20 cellular contexts compared by ENCODE assay signal in the genomic region with DNA sequence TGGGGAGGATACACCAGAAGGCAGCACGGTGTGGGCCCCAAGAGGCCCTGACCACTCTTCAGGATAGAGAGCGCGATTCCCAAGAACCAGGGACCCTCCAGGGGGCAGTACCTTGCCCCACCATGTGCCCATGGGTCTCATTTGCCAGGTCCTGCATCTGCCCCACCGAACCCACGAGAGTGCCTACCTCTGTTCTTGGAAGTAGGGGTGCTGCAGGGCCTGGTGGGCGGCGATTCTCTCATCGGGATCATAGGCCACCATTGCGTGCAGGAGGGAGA.
"Had no signal": no experiment of that assay in that cellular context is flagged by ENCODE, and none has a peak within 500 bp of the region (broad histone marks: within the 10 kb centered on the region; RNA-seq: fewer than 3 reads in every experiment).

No MANE protein-coding gene starts in this region.

- ATAC-seq: activated T-cell treated with anti-CD3 and anti-CD28 coated beads, Interleukin-2, amount 50 U/mL, for 72 hours; Panc1; WTC11 had no signal

- H3K4me1 Mint-ChIP-seq: activated CD4-positive, alpha-beta memory T cell treated with anti-CD3 and anti-CD28 coated beads, Interleukin-2, amount 10 ng/mL, durations not matched to agents 7 days and 5 days; activated CD4-positive, alpha-beta T cell treated with anti-CD3 and anti-CD28 coated beads, Interleukin-2, amount 10 ng/mL, durations not matched to agents 7 days and 5 days; activated naive CD8-positive, alpha-beta T cell treated with anti-CD3 and anti-CD28 coated beads, Interleukin-2, amount 10 ng/mL, durations not matched to agents 7 days and 5 days; WTC11 had no signal

- H3K36me3 Mint-ChIP-seq: activated naive CD8-positive, alpha-beta T cell treated with anti-CD3 and anti-CD28 coated beads, Interleukin-2, amount 10 ng/mL, durations not matched to agents 7 days and 5 days; WTC11 had no signal

- H3K9me3 ChIP-seq: adrenal gland had no signal

- H3K27me3 ChIP-seq: adrenal gland had no signal

- H3K9me3 Mint-ChIP-seq: activated CD4-positive, alpha-beta memory T cell treated with anti-CD3 and anti-CD28 coated beads, Interleukin-2, amount 10 ng/mL, durations not matched to agents 7 days and 5 days; activated CD4-positive, alpha-beta T cell treated with anti-CD3 and anti-CD28 coated beads, Interleukin-2, amount 10 ng/mL, durations not matched to agents 7 days and 5 days; activated naive CD8-positive, alpha-beta T cell treated with anti-CD3 and anti-CD28 coated beads, Interleukin-2, amount 10 ng/mL, durations not matched to agents 7 days and 5 days; activated T-cell treated with anti-CD3 and anti-CD28 coated beads, Interleukin-2, amount 50 U/mL, for 72 hours; activated T-helper 2 cell treated with anti-CD3 and anti-CD28 coated beads, Interferon-gamma antibody, Interleukin-2, Interleukin-4, amounts not matched to agents 10 μg/mL and 5 μg/mL and 100 μg/mL, durations not matched to agents 14 hours and 24 hours and 36 hours; T-helper 1 cell treated with Interleukin-12 subunit alpha and Interleukin-12 subunit beta and Interleukin-4 antibody, amounts not matched to agents 30 μg/mL and 1 μg/mL, for 36 hours; WTC11 had no signal

- H3K4me1 ChIP-seq: adrenal gland had no signal

- DNase-seq: activated CD4-positive, alpha-beta memory T cell treated with anti-CD3 and anti-CD28 coated beads, Interleukin-2, amount 10 ng/mL, durations not matched to agents 7 days and 5 days; activated CD4-positive, alpha-beta T cell treated with anti-CD3 and anti-CD28 coated beads, Interleukin-2, amount 10 ng/mL, durations not matched to agents 7 days and 5 days; activated naive CD4-positive, alpha-beta T cell treated with anti-CD3 and anti-CD28 coated beads, Interleukin-2, amount 50 U/mL, for 16 hours; activated naive CD8-positive, alpha-beta T cell treated with anti-CD3 and anti-CD28 coated beads, Interleukin-2, amount 10 ng/mL, durations not matched to agents 7 days and 5 days; activated T-cell treated with anti-CD3 and anti-CD28 coated beads for 4 hours; activated T-cell treated with anti-CD3 and anti-CD28 coated beads, Interleukin-2, amount 50 U/mL, for 72 hours; adrenal gland; NCI-H1417 treated with DMSO at 0.1 percent for 48 hours; NCI-H1694; NCI-H2029; NCI-H345; NCI-H510A; NCI-H82; OCI-M1; SHP77 treated with DMSO at 0.1 percent for 48 hours had no signal

- H3K27ac ChIP-seq: adrenal gland, KMS-11 had no signal

- H3K27me3 Mint-ChIP-seq: activated CD4-positive, alpha-beta memory T cell treated with anti-CD3 and anti-CD28 coated beads, Interleukin-2, amount 10 ng/mL, durations not matched to agents 7 days and 5 days; activated CD4-positive, alpha-beta T cell treated with anti-CD3 and anti-CD28 coated beads, Interleukin-2, amount 10 ng/mL, durations not matched to agents 7 days and 5 days; activated naive CD8-positive, alpha-beta T cell treated with anti-CD3 and anti-CD28 coated beads, Interleukin-2, amount 10 ng/mL, durations not matched to agents 7 days and 5 days had no signal

- H3K4me3 Mint-ChIP-seq: activated CD4-positive, alpha-beta memory T cell treated with anti-CD3 and anti-CD28 coated beads, Interleukin-2, amount 10 ng/mL, durations not matched to agents 7 days and 5 days; activated CD4-positive, alpha-beta T cell treated with anti-CD3 and anti-CD28 coated beads, Interleukin-2, amount 10 ng/mL, durations not matched to agents 7 days and 5 days; activated naive CD8-positive, alpha-beta T cell treated with anti-CD3 and anti-CD28 coated beads, Interleukin-2, amount 10 ng/mL, durations not matched to agents 7 days and 5 days; activated T-cell treated with anti-CD3 and anti-CD28 coated beads, Interleukin-2, amount 50 U/mL, for 72 hours; T-helper 1 cell treated with Interleukin-12 subunit alpha and Interleukin-12 subunit beta and Interleukin-4 antibody, amounts not matched to agents 30 μg/mL and 1 μg/mL, for 36 hours; WTC11 had no signal

- H3K4me2 ChIP-seq: KMS-11 had no signal

- H3K4me3 ChIP-seq: adrenal gland had no signal
